13 cellular contexts compared by ENCODE assay signal in the genomic region with DNA sequence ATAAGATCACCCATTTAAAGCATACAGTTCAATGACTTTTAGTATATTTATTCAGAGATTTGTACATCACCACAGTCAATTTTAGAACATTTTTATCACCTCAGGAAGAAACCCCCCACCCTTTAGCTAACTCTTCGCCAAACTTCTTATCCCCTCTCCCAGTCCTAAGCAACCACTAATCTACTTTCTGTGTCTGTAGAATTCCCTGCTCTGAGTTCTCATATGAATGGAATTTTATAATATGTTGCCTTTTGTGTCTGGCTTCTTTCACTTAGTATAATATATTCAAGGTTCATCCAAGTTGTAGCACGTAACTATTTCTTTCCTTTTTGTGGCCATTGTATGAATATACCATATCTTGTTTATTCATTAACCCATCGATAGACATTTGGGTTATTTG. TPM values are rescaled to one million over a fixed set of nuclear protein-coding genes. Genes with fewer than 3 reads are reported as not detected.
A peak's percentile ranks its signal among the peaks of the same experiment; 100 is the strongest.
DNase-seq lines count a peak whose midpoint lies in the region; ATAC-seq and TF ChIP-seq lines count a peak whose summit lies in the region.
"Had no signal": no experiment of that assay in that cellular context is flagged by ENCODE, and none has a peak within 500 bp of the region (broad histone marks: within the 10 kb centered on the region; RNA-seq: fewer than 3 reads in every experiment).

No MANE protein-coding gene starts in this region.

- peak overlapping the region; percentile 13 for H3K27ac Mint-ChIP-seq in MCF 10A (ENCODE audit: low read depth, unreplicated experiment)
- H3K27ac Mint-ChIP-seq in activated T-helper 1 cell treated with anti-CD3 and anti-CD28 coated beads, Interleukin-12 subunit alpha, Interleukin-12 subunit beta, Interleukin-2, Interleukin-4 antibody, amounts not matched to agents 30 ng/mL and 10 ng/mL and 1 ng/mL, durations not matched to agents 14 hours and 24 hours and 36 hours = peak overlapping the region; percentile 50
- peak overlapping the region; percentile 83 for H3K27ac Mint-ChIP-seq in type B pancreatic cell

- TF ChIP-seq CTCF in MCF 10A (IDR thresholded peaks at IDR 0.05; ENCODE audit: unreplicated experiment) (no peak), breast epithelium (IDR thresholded peaks at IDR 0.05) (no peak), foreskin keratinocyte (conservative IDR thresholded peaks at IDR 0.05) (no peak), type B pancreatic cell (conservative IDR thresholded peaks at IDR 0.05) (no peak), gastrocnemius medialis (IDR thresholded peaks at IDR 0.05 in 4 of 5, conservative IDR thresholded peaks at IDR 0.05 in 1 of 5) (no peak)

- BruUV-seq in MCF 10A (replicated peaks; lab: Mats Ljungman, UMichigan) = no TSS peak

- no peaks in the 10 kb centered on the region for H3K27me3 ChIP-seq in breast epithelium
- no peaks in the 10 kb centered on the region for H3K27me3 ChIP-seq in foreskin keratinocyte
- H3K27me3 ChIP-seq in gastrocnemius medialis = no peaks in the 10 kb centered on the region

- TF ChIP-seq POLR2A in breast epithelium (IDR thresholded peaks at IDR 0.05) (no peak), gastrocnemius medialis (IDR thresholded peaks at IDR 0.05) (no peak)

- H3K9me3 Mint-ChIP-seq in MCF 10A (ENCODE audit: unreplicated experiment) = peaks cover 14% of the 10 kb centered on the region
- H3K9me3 Mint-ChIP-seq in activated T-helper 1 cell treated with anti-CD3 and anti-CD28 coated beads, Interleukin-12 subunit alpha, Interleukin-12 subunit beta, Interleukin-2, Interleukin-4 antibody, amounts not matched to agents 30 ng/mL and 10 ng/mL and 1 ng/mL, durations not matched to agents 14 hours and 24 hours and 36 hours = peaks cover 15% of the 10 kb centered on the region
- no peaks in the 10 kb centered on the region for H3K9me3 Mint-ChIP-seq in type B pancreatic cell

- in situ Hi-C loops in gastrocnemius medialis (cut with MboI; ENCODE audit: low sequenced_read_pairs in 4 of 4) = no loop called here

- DNase-seq in MCF 10A (ENCODE audit: unreplicated experiment) (no peak), breast epithelium (ENCODE audit: low spot score in 2 of 2) (no peak), foreskin keratinocyte (no peak), type B pancreatic cell (ENCODE audit: extremely low spot score, unreplicated experiment) (no peak), gastrocnemius medialis (no peak)
- no peak for DNase-seq in activated T-helper 1 cell treated with anti-CD3 and anti-CD28 coated beads, Interleukin-12 subunit alpha, Interleukin-12 subunit beta, Interleukin-2, Interleukin-4 antibody, amounts not matched to agents 30 ng/mL and 10 ng/mL and 1 ng/mL, durations not matched to agents 14 hours and 24 hours and 36 hours (ENCODE audit: low spot score)
- DNase-seq: activated effector memory CD4-positive, alpha-beta T cell treated with Interleukin-2 at 50 U/mL for 16 hours; AML-193; Karpas-422; NCI-H1930; SHP77 had no signal

- no peak overlapping the region for H3K4me3 Mint-ChIP-seq in MCF 10A (ENCODE audit: unreplicated experiment)
- H3K4me3 Mint-ChIP-seq in activated T-helper 1 cell treated with anti-CD3 and anti-CD28 coated beads, Interleukin-12 subunit alpha, Interleukin-12 subunit beta, Interleukin-2, Interleukin-4 antibody, amounts not matched to agents 30 ng/mL and 10 ng/mL and 1 ng/mL, durations not matched to agents 14 hours and 24 hours and 36 hours = peak overlapping the region; percentile 43
- H3K4me3 Mint-ChIP-seq in type B pancreatic cell = peak overlapping the region; percentile 63

- H3K27ac ChIP-seq in breast epithelium (no peak overlapping the region), foreskin keratinocyte (peak overlapping the region; percentile 33), gastrocnemius medialis (no peak overlapping the region)

- H3K9me3 ChIP-seq in breast epithelium (peaks cover 0 to 11% of the 10 kb centered on the region in 2 donors), gastrocnemius medialis (no peaks in the 10 kb centered on the region)

- no peak for ATAC-seq in foreskin keratinocyte
- no peak for ATAC-seq in HG02678 (IDR thresholded peaks at IDR 0.05; ENCODE audit: unreplicated experiment)
- no peak for ATAC-seq in HG03342 (IDR thresholded peaks at IDR 0.05; ENCODE audit: unreplicated experiment)
- no peak for ATAC-seq in gastrocnemius medialis

- peaks cover 14% of the 10 kb centered on the region for H3K4me1 Mint-ChIP-seq in MCF 10A (ENCODE audit: insufficient read depth, unreplicated experiment)
- H3K4me1 Mint-ChIP-seq in activated T-helper 1 cell treated with anti-CD3 and anti-CD28 coated beads, Interleukin-12 subunit alpha, Interleukin-12 subunit beta, Interleukin-2, Interleukin-4 antibody, amounts not matched to agents 30 ng/mL and 10 ng/mL and 1 ng/mL, durations not matched to agents 14 hours and 24 hours and 36 hours (ENCODE audit: low read depth) = peaks cover 38% of the 10 kb centered on the region
- peaks cover 12% of the 10 kb centered on the region for H3K4me1 Mint-ChIP-seq in type B pancreatic cell (ENCODE audit: unreplicated experiment)

- H3K4me1 ChIP-seq in breast epithelium (peaks cover 5 to 15% of the 10 kb centered on the region in 2 donors), foreskin keratinocyte (peaks cover 4% of the 10 kb centered on the region), gastrocnemius medialis (peaks cover 16 to 21% of the 10 kb centered on the region in 2 donors)

- POLR2A ChIA-PET in MCF 10A (lab: Yijun Ruan, JAX) = interaction anchor here (1.1 to 4.0 kb wide), 2 partner anchors 11 to 53 kb away, joined by 3 to 36 read pairs; a partner anchor contains a TSS

- intact Hi-C loops in MCF 10A (cut with micrococcal nuclease) = no loop called here
- intact Hi-C loops in breast epithelium (cut with DNase I; ENCODE audit: low total_unique reads) = no loop called here
- intact Hi-C loops in activated T-helper 1 cell treated with anti-CD3 and anti-CD28 coated beads, Interleukin-12 subunit alpha, Interleukin-12 subunit beta, Interleukin-2, Interleukin-4 antibody, amounts not matched to agents 30 ng/mL and 10 ng/mL and 1 ng/mL, durations not matched to agents 14 hours and 24 hours and 36 hours (cut with micrococcal nuclease) = loop anchor here (1.0 kb wide), 1 partner anchor 11 kb away; a partner anchor contains a TSS
- intact Hi-C loops in gastrocnemius medialis (cut with DNase I; ENCODE audit: low total_unique reads) = no loop called here

- no peak overlapping the region for H3K4me3 ChIP-seq in breast epithelium
- no peak overlapping the region for H3K4me3 ChIP-seq in gastrocnemius medialis

- CTCF ChIA-PET in MCF 10A (lab: Yijun Ruan, JAX) = interaction anchor here (1.2 kb wide), 1 partner anchor 31 kb away, joined by 3 read pairs; no protein-coding TSS in a partner anchor

- H3K36me3 ChIP-seq in breast epithelium (no peaks in the 10 kb centered on the region), gastrocnemius medialis (no peaks in the 10 kb centered on the region)

- H3K36me3 Mint-ChIP-seq in MCF 10A (ENCODE audit: insufficient read depth, unreplicated experiment) = peaks cover 51% of the 10 kb centered on the region
- H3K36me3 Mint-ChIP-seq in activated T-helper 1 cell treated with anti-CD3 and anti-CD28 coated beads, Interleukin-12 subunit alpha, Interleukin-12 subunit beta, Interleukin-2, Interleukin-4 antibody, amounts not matched to agents 30 ng/mL and 10 ng/mL and 1 ng/mL, durations not matched to agents 14 hours and 24 hours and 36 hours (ENCODE audit: low read depth) = peaks cover 41% of the 10 kb centered on the region
- H3K36me3 Mint-ChIP-seq in type B pancreatic cell = peaks cover 30% of the 10 kb centered on the region

- H3K27me3 Mint-ChIP-seq in MCF 10A (ENCODE audit: insufficient read depth, unreplicated experiment) = no peaks in the 10 kb centered on the region
- H3K27me3 Mint-ChIP-seq in activated T-helper 1 cell treated with anti-CD3 and anti-CD28 coated beads, Interleukin-12 subunit alpha, Interleukin-12 subunit beta, Interleukin-2, Interleukin-4 antibody, amounts not matched to agents 30 ng/mL and 10 ng/mL and 1 ng/mL, durations not matched to agents 14 hours and 24 hours and 36 hours (ENCODE audit: insufficient read depth) = peaks cover 2% of the 10 kb centered on the region
- H3K27me3 Mint-ChIP-seq in type B pancreatic cell = no peaks in the 10 kb centered on the region

RNA-seq across cellular contexts. Expression of a gene that starts 3.6 kb away (rescaled TPM):
- total RNA-seq in MCF 10A (2022) = 39.7 and 46.2 TPM in 2 replicates
- 10 to 100 TPM; 23.7 to 51.8 (median 40.7) TPM for total RNA-seq in breast epithelium
- total RNA-seq in activated T-helper 1 cell treated with anti-CD3 and anti-CD28 coated beads, Interleukin-12 subunit alpha, Interleukin-12 subunit beta, Interleukin-2, Interleukin-4 antibody, amounts not matched to agents 30 ng/mL and 10 ng/mL and 1 ng/mL, durations not matched to agents 14 hours and 24 hours and 36 hours = 124 and 129 TPM in 2 replicates
- 28.8 and 29.2 TPM in 2 replicates for total RNA-seq in foreskin keratinocyte
- 25.3 and 26.1 TPM in 2 replicates for polyA plus RNA-seq in foreskin keratinocyte
- 70.5 and 80.9 TPM in 2 replicates for total RNA-seq in type B pancreatic cell (ENCODE audit: low replicate concordance)
- total RNA-seq in gastrocnemius medialis = 10 to 100 TPM in 1 of 4 donors, 1 to 10 TPM in 3; 5.8 to 10.6 (median 9.7) TPM

RNA-seq across cellular contexts. Expression of a gene that starts 10.7 kb away (rescaled TPM):
- total RNA-seq in MCF 10A (2022) (31.7 and 38.0 TPM in 2 replicates), breast epithelium (10 to 100 TPM; 28.8 to 55.2 (median 34.4) TPM), foreskin keratinocyte (27.7 and 31.0 TPM in 2 replicates), type B pancreatic cell (ENCODE audit: low replicate concordance) (32.0 and 40.9 TPM in 2 replicates), gastrocnemius medialis (10 to 100 TPM in 2 of 4 donors, 1 to 10 TPM in 2; 7.9 to 16.3 (median 11.9) TPM)
- 9.2 and 9.4 TPM in 2 replicates for total RNA-seq in activated T-helper 1 cell treated with anti-CD3 and anti-CD28 coated beads, Interleukin-12 subunit alpha, Interleukin-12 subunit beta, Interleukin-2, Interleukin-4 antibody, amounts not matched to agents 30 ng/mL and 10 ng/mL and 1 ng/mL, durations not matched to agents 14 hours and 24 hours and 36 hours
- polyA plus RNA-seq in foreskin keratinocyte = 27.8 and 30.2 TPM in 2 replicates

RNA-seq across cellular contexts. Expression of a gene that starts 26.4 kb away (rescaled TPM):
- total RNA-seq in MCF 10A (2022) = 48.1 and 50.1 TPM in 2 replicates
- total RNA-seq in breast epithelium = 10 to 100 TPM; 41.1 to 52.8 (median 52.1) TPM
- total RNA-seq in activated T-helper 1 cell treated with anti-CD3 and anti-CD28 coated beads, Interleukin-12 subunit alpha, Interleukin-12 subunit beta, Interleukin-2, Interleukin-4 antibody, amounts not matched to agents 30 ng/mL and 10 ng/mL and 1 ng/mL, durations not matched to agents 14 hours and 24 hours and 36 hours = 249 and 250 TPM in 2 replicates
- 34.3 and 36.5 TPM in 2 replicates for total RNA-seq in foreskin keratinocyte
- polyA plus RNA-seq in foreskin keratinocyte = 29.2 and 31.4 TPM in 2 replicates
- total RNA-seq in type B pancreatic cell (ENCODE audit: low replicate concordance) = 53.1 and 62.2 TPM in 2 replicates
- total RNA-seq in gastrocnemius medialis = 10 to 100 TPM; 40.2 to 79.8 (median 68.4) TPM

Comparison
In these comparisons a context has a peak if more than half of its experiments do, and no peak if none do; other contexts are left out.
1. H3K27ac Mint-ChIP-seq: peak in every context shown above with its lines; median percentile 83 in type B pancreatic cell; 50 in activated T-helper 1 cell treated with anti-CD3 and anti-CD28 coated beads, Interleukin-12 subunit alpha, Interleukin-12 subunit beta, Interleukin-2, Interleukin-4 antibody, amounts not matched to agents 30 ng/mL and 10 ng/mL and 1 ng/mL, durations not matched to agents 14 hours and 24 hours and 36 hours; 13 in MCF 10A.